Comparison of ENCODE assay signal across 27 cellular contexts in genomic region chr12:1445807-1446206, GRCh38.
DNase-seq lines count a peak whose midpoint lies in the region; FAIRE-seq and TF ChIP-seq lines count a peak whose summit lies in the region.
"Had no signal": no experiment of that assay in that cellular context is flagged by ENCODE, and none has a peak within 500 bp of the region (broad histone marks: within the 10 kb centered on the region; RNA-seq: fewer than 3 reads in every experiment).

No MANE protein-coding gene starts in this region.

- H3K27me3 ChIP-seq in HUES64 (ENCODE audit: insufficient read depth, low read length) (no peaks in the 10 kb centered on the region), H1 (replicated peaks in 1 of 4; ENCODE audit: control insufficient read depth in 3 of 4, extremely low read depth in 1 of 4, insufficient read depth in 3 of 4, low read length in 3 of 4) (no peaks in the 10 kb centered on the region)
- H3K27me3 ChIP-seq: BE2C had no signal

- no peak overlapping the region for H4K91ac ChIP-seq in H1 (replicated peaks; ENCODE audit: insufficient read length, low read length)

- CTCF ChIA-PET in H1 (lab: Charles Lee; ENCODE audit: partially characterized antibody): interaction anchor here (0.7 to 1.1 kb wide), 4 partner anchors 12 to 84 kb away, joined by 3 to 4 read pairs (median 3); no protein-coding TSS in a partner anchor

- no peak overlapping the region; the same call in 1 of the 2 replicates for H2BK12ac ChIP-seq in H1 (ENCODE audit: low read depth, low read length)

- H4K20me1 ChIP-seq in H1 (replicated peaks in 1 of 2; ENCODE audit: control insufficient read depth in 1 of 2, insufficient read depth in 2 of 2, low read length in 2 of 2): no peaks in the 10 kb centered on the region

- H3K79me2 ChIP-seq in H1 (ENCODE audit: control insufficient read depth in 1 of 2, insufficient read depth in 2 of 2, low read length in 2 of 2): no peaks in the 10 kb centered on the region

- WGBS in HUES64: 40% methylated on average over 1 of the region's 3 CpGs
- WGBS in H1 (ENCODE audit: extremely low coverage in 1 of 2, insufficient coverage in 1 of 2, insufficient read length in 1 of 2, insufficient replicate concordance in 2 of 2, low coverage in 1 of 2, low lambda C conversion rate in 2 of 2, missing lambda C conversion rate in 1 of 2), 2 experiments: 21% methylated on average over 3 of the region's 3 CpGs; no CpG with 5 or more reads in 1 of the 2 experiments

- no peak overlapping the region for H2BK15ac ChIP-seq in H1 (ENCODE audit: low read length)

- H3K27ac Mint-ChIP-seq in nephron: peak overlapping the region; percentile 10 to 85 (median 50)
- H3K27ac Mint-ChIP-seq: memory B cell; stimulated activated naive CD8-positive, alpha-beta T cell treated with anti-CD3 and anti-CD28 coated beads, Interleukin-15, Interleukin-2, amounts not matched to agents 100 ng/mL and 50 ng/mL, for 24 hours had no signal

- H3K56ac ChIP-seq in H1 (replicated peaks; ENCODE audit: insufficient read length, low read depth, low read length): no peak overlapping the region

- H3K4me1 Mint-ChIP-seq in nephron: peaks cover 24% of the 10 kb centered on the region
- H3K4me1 Mint-ChIP-seq: memory B cell had no signal

- no peak overlapping the region for H2BK5ac ChIP-seq in H1 (ENCODE audit: low read depth, low read length)

- no peaks in the 10 kb centered on the region for H3K27me3 Mint-ChIP-seq in nephron (ENCODE audit: low read depth)
- H3K27me3 Mint-ChIP-seq: brain; memory B cell; stimulated activated naive CD8-positive, alpha-beta T cell treated with anti-CD3 and anti-CD28 coated beads, Interleukin-15, Interleukin-2, amounts not matched to agents 100 ng/mL and 50 ng/mL, for 24 hours had no signal

- H3K9me3 Mint-ChIP-seq in nephron: peaks cover 2% of the 10 kb centered on the region
- H3K9me3 Mint-ChIP-seq: activated T-cell treated with anti-CD3 and anti-CD28 coated beads, Interleukin-2, amount 50 U/mL, for 4 hours; memory B cell; stimulated activated naive CD8-positive, alpha-beta T cell treated with anti-CD3 and anti-CD28 coated beads, Interleukin-15, Interleukin-2, amounts not matched to agents 100 ng/mL and 50 ng/mL, for 24 hours had no signal

- H3K4ac ChIP-seq in H1 (replicated peaks; ENCODE audit: insufficient read length, low read depth, low read length): no peak overlapping the region

- no peak overlapping the region for H2AFZ ChIP-seq in H1 (ENCODE audit: low read length)
- H2AFZ ChIP-seq: PC-9 had no signal

- FAIRE-seq in GM12891 (lab: Jason Lieb, UNC) (peak; percentile 9), H1 (lab: Jason Lieb, UNC) (peak; percentile 91)
- FAIRE-seq: endothelial cell of umbilical vein, GM18507 had no signal

- no peak overlapping the region for H2BK120ac ChIP-seq in H1 (replicated peaks; ENCODE audit: low read depth, low read length)

- H3K4me1 ChIP-seq in HUES64 (ENCODE audit: insufficient read depth, low read length) (peaks cover 13% of the 10 kb centered on the region), H1 (replicated peaks in 1 of 4; ENCODE audit: control insufficient read depth in 3 of 4, insufficient read depth in 4 of 4, low read length in 3 of 4) (peaks cover 0 to 6% (median 3%) of the 10 kb centered on the region in 4 experiments; a peak in 3 of 7 replicates)
- H3K4me1 ChIP-seq: BE2C had no signal

- H4K5ac ChIP-seq in H1 (ENCODE audit: insufficient read length, low read depth, low read length): no peak overlapping the region

- no peak overlapping the region for H4K8ac ChIP-seq in H1 (ENCODE audit: extremely low read depth, insufficient read depth, low read length)

- no peak overlapping the region for H2BK20ac ChIP-seq in H1 (ENCODE audit: low read length)

- no peak for DNase-seq in GM12891 (ENCODE audit: insufficient read length, low spot score)
- peak in 1 of 2 experiments; percentile 36 for DNase-seq in H1 (ENCODE audit: low read depth in 1 of 2, low spot score in 2 of 2)
- DNase-seq in NCI-H446 (lab: John Stamatoyannopoulos, UW): no peak
- no peak for DNase-seq in foreskin melanocyte
- DNase-seq in activated gamma-delta T cell treated with Interleukin-2 at 50 U/mL for 16 hours: no peak
- DNase-seq: ACHN; activated CD4-positive, alpha-beta T cell treated with anti-CD3 and anti-CD28 coated beads, Interleukin-2, amount 50 U/mL, for 1 hour; activated naive CD4-positive, alpha-beta T cell; activated T-cell treated with anti-CD3 and anti-CD28 coated beads, Interleukin-2, amount 50 U/mL, for 4 hours; BE2C; DMS153; GDM1; NCI-H146; NCI-H2107; NCI-H446 treated with DMSO at 0.1 percent for 48 hours; nucleus accumbens; PC-9; WERI-Rb-1 had no signal

- no peak overlapping the region for H2AK5ac ChIP-seq in H1 (ENCODE audit: low read depth, low read length)

- peak in 1 of 2 experiments; percentile 74; a peak in 1 of 3 replicates for TF ChIP-seq EP300 in H1 (IDR thresholded peaks at IDR 0.05; ENCODE audit: borderline replicate concordance in 1 of 2, low read depth in 2 of 2, low read length in 2 of 2)

- H3K23me2 ChIP-seq in H1 (ENCODE audit: low read depth, low read length): no peaks in the 10 kb centered on the region

- H3K9me3 ChIP-seq in HUES64 (ENCODE audit: insufficient read depth, low read depth, low read length): no peaks in the 10 kb centered on the region
- H3K9me3 ChIP-seq in H1 (ENCODE audit: insufficient read depth in 2 of 2, low read depth in 1 of 2, low read length in 1 of 2): no peaks in the 10 kb centered on the region
- H3K9me3 ChIP-seq: BE2C, thoracic aorta had no signal

- H3K4me3 ChIP-seq in HUES64 (ENCODE audit: low read length) (peak overlapping the region; percentile 22; the same call in 1 of the 2 replicates), H1 (ENCODE audit: extremely low read depth in 1 of 4, insufficient read depth in 2 of 4, low read depth in 3 of 4, low read length in 4 of 4) (peak overlapping the region in 1 of 4 experiments; percentile 40; a peak in 1 of 8 replicates)
- H3K4me3 ChIP-seq: PC-9, skin epidermis, thoracic aorta had no signal

- H3K9ac ChIP-seq in HUES64 (ENCODE audit: low read depth, low read length) (no peak overlapping the region), H1 (replicated peaks in 1 of 4; ENCODE audit: extremely low read depth in 1 of 4, low read depth in 3 of 4, low read length in 3 of 4) (no peak overlapping the region)

- POLR2A ChIA-PET in H1 (lab: Charles Lee; ENCODE audit: partially characterized antibody): interaction anchor here (0.9 kb wide), 1 partner anchor 74 kb away, joined by 3 read pairs; no protein-coding TSS in a partner anchor

- TF ChIP-seq CTCF in H1 (IDR thresholded peaks at IDR 0.05; ENCODE audit: control extremely low read depth in 1 of 3, insufficient read depth in 1 of 3, low read depth in 1 of 3, low read length in 3 of 3) (no peak), nephron (IDR thresholded peaks at IDR 0.05; ENCODE audit: unreplicated experiment in 3 of 3) (no peak)

- no peak overlapping the region for H3K4me3 Mint-ChIP-seq in nephron
- H3K4me3 Mint-ChIP-seq: activated T-cell treated with anti-CD3 and anti-CD28 coated beads, Interleukin-2, amount 50 U/mL, for 4 hours; brain; memory B cell; stimulated activated naive CD8-positive, alpha-beta T cell treated with anti-CD3 and anti-CD28 coated beads, Interleukin-15, Interleukin-2, amounts not matched to agents 100 ng/mL and 50 ng/mL, for 24 hours had no signal

- H3K36me3 ChIP-seq in HUES64 (ENCODE audit: insufficient read depth, low read length) (no peaks in the 10 kb centered on the region), H1 (ENCODE audit: control insufficient read depth in 2 of 4, insufficient read depth in 4 of 4, low read length in 3 of 4) (no peaks in the 10 kb centered on the region)
- H3K36me3 ChIP-seq: BE2C, thoracic aorta had no signal

- H3K18ac ChIP-seq in H1 (ENCODE audit: extremely low read depth, low read length): no peak overlapping the region

- TF ChIP-seq POLR2A in GM12891 (IDR thresholded peaks at IDR 0.05; ENCODE audit: low read depth, low read length) (no peak), H1 (IDR thresholded peaks at IDR 0.05; ENCODE audit: control extremely low read depth in 1 of 2, low read depth in 2 of 2, low read length in 2 of 2) (peak in 1 of 2 experiments; percentile 76; a peak in 2 of 3 replicates)

- H3K27ac ChIP-seq in HUES64 (ENCODE audit: low read depth, low read length): peak overlapping the region; percentile 82
- H3K27ac ChIP-seq in H1 (ENCODE audit: low read depth, low read length): peak overlapping the region; percentile 64; the same call in 1 of the 2 replicates
- H3K27ac ChIP-seq: PC-9, skin epidermis, thoracic aorta, WERI-Rb-1 had no signal

- H3K14ac ChIP-seq in H1 (ENCODE audit: insufficient read length): no peak overlapping the region

- H3K23ac ChIP-seq in H1 (ENCODE audit: insufficient read length): no peak overlapping the region

- H3K4me2 ChIP-seq in H1 (ENCODE audit: insufficient read depth in 1 of 2, low read depth in 2 of 2, low read length in 2 of 2): peak overlapping the region in 1 of 2 experiments; percentile 48; a peak in 2 of 4 replicates
- H3K4me2 ChIP-seq: PC-9 had no signal

- no peaks in the 10 kb centered on the region for H3K79me1 ChIP-seq in H1 (ENCODE audit: low read depth, low read length)

- no peak for TF ChIP-seq RAD21 in H1 (IDR thresholded peaks at IDR 0.05 in 1 of 2, conservative IDR thresholded peaks at IDR 0.05 in 1 of 2; ENCODE audit: low read depth in 2 of 2, low read length in 2 of 2)

- H3K36me3 Mint-ChIP-seq in nephron (ENCODE audit: low read depth): peaks cover 41% of the 10 kb centered on the region

TF ChIP-seq in GM12891, 5 proteins besides CTCF, POLR2A, EP300 and RAD21:
- TF ChIP-seq POU2F2 (IDR thresholded peaks at IDR 0.05; ENCODE audit: low read depth, low read length) (no peak), SPI1 (IDR thresholded peaks at IDR 0.05; ENCODE audit: low read depth, low read length) (no peak), PAX5 (IDR thresholded peaks at IDR 0.05; ENCODE audit: insufficient read depth, low read length, severe bottlenecking) (no peak)

TF ChIP-seq in H1, 55 proteins besides CTCF, POLR2A, EP300 and RAD21 (continues in another document):
- TF ChIP-seq SP1 (IDR thresholded peaks at IDR 0.05; ENCODE audit: low read depth, low read length) (peak; percentile 92), SAP30 (IDR thresholded peaks at IDR 0.05; ENCODE audit: insufficient read depth, insufficient replicate concordance, low read length) (no peak), ASH2L (IDR thresholded peaks at IDR 0.05; ENCODE audit: low read length) (peak; percentile 84), SP2 (IDR thresholded peaks at IDR 0.05; ENCODE audit: low read length) (no peak), SRF (IDR thresholded peaks at IDR 0.05; ENCODE audit: low read depth, low read length) (no peak), MAFK (IDR thresholded peaks at IDR 0.05; ENCODE audit: low read depth, low read length) (no peak), JUND (IDR thresholded peaks at IDR 0.05; ENCODE audit: low read length) (no peak), RNF2 (IDR thresholded peaks at IDR 0.05; ENCODE audit: borderline replicate concordance, low read depth, low read length, missing control alignments, poor library complexity, severe bottlenecking) (no peak), POLR2AphosphoS5 (IDR thresholded peaks at IDR 0.05; ENCODE audit: low read depth, low read length) (no peak), TAF1 (IDR thresholded peaks at IDR 0.05; ENCODE audit: low read depth, low read length) (peak; percentile 67), HDAC2 (IDR thresholded peaks at IDR 0.05; ENCODE audit: borderline replicate concordance in 1 of 2, low read depth in 2 of 2, low read length in 2 of 2) (no peak)
